In the genomic region with DNA sequence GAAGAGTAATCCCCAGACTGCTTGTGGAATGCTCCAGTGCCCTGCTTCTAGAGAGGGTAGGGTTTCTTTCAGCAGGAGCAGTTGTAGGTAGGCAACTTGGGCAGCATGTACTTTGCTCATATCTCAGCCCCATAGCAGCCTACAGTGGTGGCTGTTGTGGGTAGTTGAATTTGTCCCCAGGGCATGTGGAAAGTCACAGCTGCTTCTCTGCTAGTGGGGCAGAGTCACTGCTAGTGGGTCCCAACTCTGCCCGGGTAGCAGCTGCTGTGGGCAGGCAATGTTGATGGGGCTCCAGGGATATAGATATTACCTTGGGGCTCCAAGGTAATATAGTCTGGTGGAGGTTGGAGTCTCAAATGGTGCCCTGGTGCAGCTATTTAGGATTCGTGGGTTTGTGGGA, we compare ENCODE assay signal across 35 cellular contexts.
"Had no signal": no experiment of that assay in that cellular context is flagged by ENCODE, and none has a peak within 500 bp of the region (broad histone marks: within the 10 kb centered on the region; RNA-seq: fewer than 3 reads in every experiment).

No MANE protein-coding gene starts in this region.

- H3K27me3 ChIP-seq: MG63 had no signal

- H3K4me3 ChIP-seq: MG63 had no signal

- H3K36me3 ChIP-seq: MG63 had no signal

- H3K9me3 ChIP-seq: MG63 had no signal

- DNase-seq: Kasumi-1, MG63, MM.1S, MV-4-11, NCI-H1048, NCI-H1092, NCI-H1092 treated with DMSO at 0.1 percent for 48 hours, NCI-H1105, NCI-H1105 treated with DMSO at 0.1 percent for 48 hours, NCI-H1417, NCI-H1417 treated with DMSO at 0.1 percent for 48 hours, NCI-H1436, NCI-H1436 treated with DMSO at 0.1 percent for 48 hours, NCI-H146, NCI-H1694, NCI-H1694 treated with DMSO at 0.1 percent for 48 hours, NCI-H187, NCI-H187 treated with DMSO at 0.1 percent for 48 hours, NCI-H1930, NCI-H2029, NCI-H2029 treated with DMSO at 0.1 percent for 48 hours, NCI-H2081, NCI-H2081 treated with DMSO at 0.1 percent for 48 hours, NCI-H2107, NCI-H2171, NCI-H2171 treated with DMSO at 0.1 percent for 48 hours, NCI-H2227 treated with DMSO at 0.1 percent for 48 hours, NCI-H226, NCI-H345, NCI-H446, NCI-H446 treated with DMSO at 0.1 percent for 48 hours, NCI-H510A, NCI-H510A treated with DMSO at 0.1 percent for 48 hours, NCI-H524, NCI-H524 treated with DMSO at 0.1 percent for 48 hours had no signal
